1 cellular context compared by ENCODE assay signal in the genomic region with DNA sequence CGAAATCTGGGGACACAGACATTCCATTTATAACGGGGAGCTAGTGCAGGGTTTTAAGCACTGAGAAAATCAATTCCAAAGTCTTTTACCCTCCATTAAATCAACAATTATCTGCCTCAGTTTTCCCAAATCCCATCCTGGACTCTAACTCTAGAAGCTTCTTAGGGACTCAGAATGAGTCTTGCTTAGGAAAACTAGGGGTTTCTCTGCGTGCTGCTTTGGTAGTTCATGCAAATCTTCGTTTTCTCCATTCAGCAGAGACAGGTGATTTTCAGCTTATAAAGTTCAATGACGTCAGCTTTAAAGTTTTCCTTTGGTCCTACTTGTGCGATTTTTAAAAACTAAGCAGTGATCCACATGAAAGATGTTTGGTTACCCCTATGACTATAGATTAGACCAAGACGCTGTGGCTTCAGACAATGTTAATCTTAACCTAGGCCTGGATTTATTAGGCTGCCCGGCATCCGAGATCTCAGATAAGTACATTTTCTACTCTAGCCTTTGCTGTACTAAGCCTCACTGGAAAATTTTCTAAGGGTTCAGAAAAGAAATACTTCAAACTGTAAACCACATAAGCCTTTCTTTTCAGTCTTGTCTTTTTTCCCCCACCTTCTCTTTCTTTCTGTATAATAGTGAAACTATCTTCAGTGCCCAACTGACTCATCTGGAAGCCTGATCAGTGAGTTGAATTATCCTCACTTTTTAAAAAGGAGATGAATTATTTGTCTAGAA.
A peak's percentile ranks its signal among the peaks of the same experiment; 100 is the strongest.
TF ChIP-seq lines count a peak whose summit lies in the region.

No MANE protein-coding gene starts in this region.

TF ChIP-seq in GM12878, 131 proteins besides CTCF, POLR2A, EP300 and RAD21 (continued from another document and continues in another):
- TF ChIP-seq, protein P1, sequence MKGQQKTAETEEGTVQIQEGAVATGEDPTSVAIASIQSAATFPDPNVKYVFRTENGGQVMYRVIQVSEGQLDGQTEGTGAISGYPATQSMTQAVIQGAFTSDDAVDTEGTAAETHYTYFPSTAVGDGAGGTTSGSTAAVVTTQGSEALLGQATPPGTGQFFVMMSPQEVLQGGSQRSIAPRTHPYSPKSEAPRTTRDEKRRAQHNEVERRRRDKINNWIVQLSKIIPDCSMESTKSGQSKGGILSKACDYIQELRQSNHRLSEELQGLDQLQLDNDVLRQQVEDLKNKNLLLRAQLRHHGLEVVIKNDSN (IDR thresholded peaks at IDR 0.05; ENCODE audit: borderline replicate concordance, extremely low read length, insufficient read depth, low read depth, low read length): no peak
- TF ChIP-seq, protein P2, sequence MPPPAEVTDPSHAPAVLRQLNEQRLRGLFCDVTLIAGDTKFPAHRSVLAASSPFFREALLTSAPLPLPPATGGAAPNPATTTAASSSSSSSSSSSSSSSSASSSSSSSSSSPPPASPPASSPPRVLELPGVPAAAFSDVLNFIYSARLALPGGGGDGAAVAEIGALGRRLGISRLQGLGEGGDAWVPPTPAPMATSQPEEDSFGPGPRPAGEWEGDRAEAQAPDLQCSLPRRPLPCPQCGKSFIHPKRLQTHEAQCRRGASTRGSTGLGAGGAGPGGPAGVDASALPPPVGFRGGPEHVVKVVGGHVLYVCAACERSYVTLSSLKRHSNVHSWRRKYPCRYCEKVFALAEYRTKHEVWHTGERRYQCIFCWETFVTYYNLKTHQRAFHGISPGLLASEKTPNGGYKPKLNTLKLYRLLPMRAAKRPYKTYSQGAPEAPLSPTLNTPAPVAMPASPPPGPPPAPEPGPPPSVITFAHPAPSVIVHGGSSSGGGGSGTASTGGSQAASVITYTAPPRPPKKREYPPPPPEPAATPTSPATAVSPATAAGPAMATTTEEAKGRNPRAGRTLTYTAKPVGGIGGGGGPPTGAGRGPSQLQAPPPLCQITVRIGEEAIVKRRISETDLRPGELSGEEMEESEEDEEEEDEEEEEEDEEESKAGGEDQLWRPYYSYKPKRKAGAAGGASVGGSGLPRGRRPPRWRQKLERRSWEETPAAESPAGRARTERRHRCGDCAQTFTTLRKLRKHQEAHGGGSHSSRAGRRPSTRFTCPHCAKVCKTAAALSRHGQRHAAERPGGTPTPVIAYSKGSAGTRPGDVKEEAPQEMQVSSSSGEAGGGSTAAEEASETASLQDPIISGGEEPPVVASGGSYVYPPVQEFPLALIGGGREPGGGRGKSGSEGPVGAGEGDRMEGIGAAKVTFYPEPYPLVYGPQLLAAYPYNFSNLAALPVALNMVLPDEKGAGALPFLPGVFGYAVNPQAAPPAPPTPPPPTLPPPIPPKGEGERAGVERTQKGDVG (CRISPR knock-in tag; IDR thresholded peaks at IDR 0.05): no peak
- TF ChIP-seq, protein P3, sequence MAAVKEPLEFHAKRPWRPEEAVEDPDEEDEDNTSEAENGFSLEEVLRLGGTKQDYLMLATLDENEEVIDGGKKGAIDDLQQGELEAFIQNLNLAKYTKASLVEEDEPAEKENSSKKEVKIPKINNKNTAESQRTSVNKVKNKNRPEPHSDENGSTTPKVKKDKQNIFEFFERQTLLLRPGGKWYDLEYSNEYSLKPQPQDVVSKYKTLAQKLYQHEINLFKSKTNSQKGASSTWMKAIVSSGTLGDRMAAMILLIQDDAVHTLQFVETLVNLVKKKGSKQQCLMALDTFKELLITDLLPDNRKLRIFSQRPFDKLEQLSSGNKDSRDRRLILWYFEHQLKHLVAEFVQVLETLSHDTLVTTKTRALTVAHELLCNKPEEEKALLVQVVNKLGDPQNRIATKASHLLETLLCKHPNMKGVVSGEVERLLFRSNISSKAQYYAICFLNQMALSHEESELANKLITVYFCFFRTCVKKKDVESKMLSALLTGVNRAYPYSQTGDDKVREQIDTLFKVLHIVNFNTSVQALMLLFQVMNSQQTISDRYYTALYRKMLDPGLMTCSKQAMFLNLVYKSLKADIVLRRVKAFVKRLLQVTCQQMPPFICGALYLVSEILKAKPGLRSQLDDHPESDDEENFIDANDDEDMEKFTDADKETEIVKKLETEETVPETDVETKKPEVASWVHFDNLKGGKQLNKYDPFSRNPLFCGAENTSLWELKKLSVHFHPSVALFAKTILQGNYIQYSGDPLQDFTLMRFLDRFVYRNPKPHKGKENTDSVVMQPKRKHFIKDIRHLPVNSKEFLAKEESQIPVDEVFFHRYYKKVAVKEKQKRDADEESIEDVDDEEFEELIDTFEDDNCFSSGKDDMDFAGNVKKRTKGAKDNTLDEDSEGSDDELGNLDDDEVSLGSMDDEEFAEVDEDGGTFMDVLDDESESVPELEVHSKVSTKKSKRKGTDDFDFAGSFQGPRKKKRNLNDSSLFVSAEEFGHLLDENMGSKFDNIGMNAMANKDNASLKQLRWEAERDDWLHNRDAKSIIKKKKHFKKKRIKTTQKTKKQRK (IDR thresholded peaks at IDR 0.05; ENCODE audit: low read depth, low read length): no peak
- TF ChIP-seq PAX5 (IDR thresholded peaks at IDR 0.05; ENCODE audit: borderline replicate concordance, low read depth, low read length) (no peak), BHLHE40 (IDR thresholded peaks at IDR 0.05; ENCODE audit: borderline replicate concordance in 1 of 2, low read depth in 2 of 2, low read length in 1 of 2) (no peak), MTA2 (IDR thresholded peaks at IDR 0.05; ENCODE audit: low read depth) (no peak; the same call in 1 of the 2 replicates), CHD1 (IDR thresholded peaks at IDR 0.05; ENCODE audit: low read depth, low read length) (no peak), YBX1 (IDR thresholded peaks at IDR 0.05) (no peak), STAT1 (conservative IDR thresholded peaks at IDR 0.05) (no peak), CREM (IDR thresholded peaks at IDR 0.05; ENCODE audit: low read depth) (peak; percentile 41; the same call in 1 of the 2 replicates), KDM1A (IDR thresholded peaks at IDR 0.05; ENCODE audit: borderline replicate concordance) (no peak), ESRRA (IDR thresholded peaks at IDR 0.05; ENCODE audit: low read length) (no peak), NFIC (IDR thresholded peaks at IDR 0.05; ENCODE audit: low read depth, low read length) (peak; percentile 87), MYB (IDR thresholded peaks at IDR 0.05; ENCODE audit: borderline replicate concordance, low read depth, low read length) (no peak), SMARCA5 (IDR thresholded peaks at IDR 0.05) (no peak), FOS (IDR thresholded peaks at IDR 0.05; ENCODE audit: borderline replicate concordance, extremely low read depth, insufficient read length) (no peak), SREBF1 (IDR thresholded peaks at IDR 0.05; ENCODE audit: low read length) (no peak), IRF4 (IDR thresholded peaks at IDR 0.05; ENCODE audit: low read depth, low read length) (no peak), TCF3 (IDR thresholded peaks at IDR 0.05; ENCODE audit: borderline replicate concordance, insufficient read depth, low read depth, low read length) (no peak), SPI1 (IDR thresholded peaks at IDR 0.05; ENCODE audit: borderline replicate concordance, insufficient read depth, low read depth, low read length) (no peak)
- TF ChIP-seq, protein P4, sequence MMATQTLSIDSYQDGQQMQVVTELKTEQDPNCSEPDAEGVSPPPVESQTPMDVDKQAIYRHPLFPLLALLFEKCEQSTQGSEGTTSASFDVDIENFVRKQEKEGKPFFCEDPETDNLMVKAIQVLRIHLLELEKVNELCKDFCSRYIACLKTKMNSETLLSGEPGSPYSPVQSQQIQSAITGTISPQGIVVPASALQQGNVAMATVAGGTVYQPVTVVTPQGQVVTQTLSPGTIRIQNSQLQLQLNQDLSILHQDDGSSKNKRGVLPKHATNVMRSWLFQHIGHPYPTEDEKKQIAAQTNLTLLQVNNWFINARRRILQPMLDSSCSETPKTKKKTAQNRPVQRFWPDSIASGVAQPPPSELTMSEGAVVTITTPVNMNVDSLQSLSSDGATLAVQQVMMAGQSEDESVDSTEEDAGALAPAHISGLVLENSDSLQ (IDR thresholded peaks at IDR 0.05): no peak
- TF ChIP-seq, protein P5, sequence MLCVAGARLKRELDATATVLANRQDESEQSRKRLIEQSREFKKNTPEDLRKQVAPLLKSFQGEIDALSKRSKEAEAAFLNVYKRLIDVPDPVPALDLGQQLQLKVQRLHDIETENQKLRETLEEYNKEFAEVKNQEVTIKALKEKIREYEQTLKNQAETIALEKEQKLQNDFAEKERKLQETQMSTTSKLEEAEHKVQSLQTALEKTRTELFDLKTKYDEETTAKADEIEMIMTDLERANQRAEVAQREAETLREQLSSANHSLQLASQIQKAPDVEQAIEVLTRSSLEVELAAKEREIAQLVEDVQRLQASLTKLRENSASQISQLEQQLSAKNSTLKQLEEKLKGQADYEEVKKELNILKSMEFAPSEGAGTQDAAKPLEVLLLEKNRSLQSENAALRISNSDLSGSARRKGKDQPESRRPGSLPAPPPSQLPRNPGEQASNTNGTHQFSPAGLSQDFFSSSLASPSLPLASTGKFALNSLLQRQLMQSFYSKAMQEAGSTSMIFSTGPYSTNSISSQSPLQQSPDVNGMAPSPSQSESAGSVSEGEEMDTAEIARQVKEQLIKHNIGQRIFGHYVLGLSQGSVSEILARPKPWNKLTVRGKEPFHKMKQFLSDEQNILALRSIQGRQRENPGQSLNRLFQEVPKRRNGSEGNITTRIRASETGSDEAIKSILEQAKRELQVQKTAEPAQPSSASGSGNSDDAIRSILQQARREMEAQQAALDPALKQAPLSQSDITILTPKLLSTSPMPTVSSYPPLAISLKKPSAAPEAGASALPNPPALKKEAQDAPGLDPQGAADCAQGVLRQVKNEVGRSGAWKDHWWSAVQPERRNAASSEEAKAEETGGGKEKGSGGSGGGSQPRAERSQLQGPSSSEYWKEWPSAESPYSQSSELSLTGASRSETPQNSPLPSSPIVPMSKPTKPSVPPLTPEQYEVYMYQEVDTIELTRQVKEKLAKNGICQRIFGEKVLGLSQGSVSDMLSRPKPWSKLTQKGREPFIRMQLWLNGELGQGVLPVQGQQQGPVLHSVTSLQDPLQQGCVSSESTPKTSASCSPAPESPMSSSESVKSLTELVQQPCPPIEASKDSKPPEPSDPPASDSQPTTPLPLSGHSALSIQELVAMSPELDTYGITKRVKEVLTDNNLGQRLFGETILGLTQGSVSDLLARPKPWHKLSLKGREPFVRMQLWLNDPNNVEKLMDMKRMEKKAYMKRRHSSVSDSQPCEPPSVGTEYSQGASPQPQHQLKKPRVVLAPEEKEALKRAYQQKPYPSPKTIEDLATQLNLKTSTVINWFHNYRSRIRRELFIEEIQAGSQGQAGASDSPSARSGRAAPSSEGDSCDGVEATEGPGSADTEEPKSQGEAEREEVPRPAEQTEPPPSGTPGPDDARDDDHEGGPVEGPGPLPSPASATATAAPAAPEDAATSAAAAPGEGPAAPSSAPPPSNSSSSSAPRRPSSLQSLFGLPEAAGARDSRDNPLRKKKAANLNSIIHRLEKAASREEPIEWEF (IDR thresholded peaks at IDR 0.05; ENCODE audit: insufficient replicate concordance, low read depth, low read length): no peak
- TF ChIP-seq, protein P6, sequence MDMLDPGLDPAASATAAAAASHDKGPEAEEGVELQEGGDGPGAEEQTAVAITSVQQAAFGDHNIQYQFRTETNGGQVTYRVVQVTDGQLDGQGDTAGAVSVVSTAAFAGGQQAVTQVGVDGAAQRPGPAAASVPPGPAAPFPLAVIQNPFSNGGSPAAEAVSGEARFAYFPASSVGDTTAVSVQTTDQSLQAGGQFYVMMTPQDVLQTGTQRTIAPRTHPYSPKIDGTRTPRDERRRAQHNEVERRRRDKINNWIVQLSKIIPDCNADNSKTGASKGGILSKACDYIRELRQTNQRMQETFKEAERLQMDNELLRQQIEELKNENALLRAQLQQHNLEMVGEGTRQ (IDR thresholded peaks at IDR 0.05; ENCODE audit: borderline replicate concordance, low read depth, low read length): no peak
- TF ChIP-seq, protein P7, sequence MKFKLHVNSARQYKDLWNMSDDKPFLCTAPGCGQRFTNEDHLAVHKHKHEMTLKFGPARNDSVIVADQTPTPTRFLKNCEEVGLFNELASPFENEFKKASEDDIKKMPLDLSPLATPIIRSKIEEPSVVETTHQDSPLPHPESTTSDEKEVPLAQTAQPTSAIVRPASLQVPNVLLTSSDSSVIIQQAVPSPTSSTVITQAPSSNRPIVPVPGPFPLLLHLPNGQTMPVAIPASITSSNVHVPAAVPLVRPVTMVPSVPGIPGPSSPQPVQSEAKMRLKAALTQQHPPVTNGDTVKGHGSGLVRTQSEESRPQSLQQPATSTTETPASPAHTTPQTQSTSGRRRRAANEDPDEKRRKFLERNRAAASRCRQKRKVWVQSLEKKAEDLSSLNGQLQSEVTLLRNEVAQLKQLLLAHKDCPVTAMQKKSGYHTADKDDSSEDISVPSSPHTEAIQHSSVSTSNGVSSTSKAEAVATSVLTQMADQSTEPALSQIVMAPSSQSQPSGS (IDR thresholded peaks at IDR 0.05; ENCODE audit: low read length): peak; percentile 88
- TF ChIP-seq, protein P8, sequence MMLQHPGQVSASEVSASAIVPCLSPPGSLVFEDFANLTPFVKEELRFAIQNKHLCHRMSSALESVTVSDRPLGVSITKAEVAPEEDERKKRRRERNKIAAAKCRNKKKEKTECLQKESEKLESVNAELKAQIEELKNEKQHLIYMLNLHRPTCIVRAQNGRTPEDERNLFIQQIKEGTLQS (IDR thresholded peaks at IDR 0.05; ENCODE audit: borderline replicate concordance, extremely low read depth, low read depth, low read length): no peak
- TF ChIP-seq, protein P9, sequence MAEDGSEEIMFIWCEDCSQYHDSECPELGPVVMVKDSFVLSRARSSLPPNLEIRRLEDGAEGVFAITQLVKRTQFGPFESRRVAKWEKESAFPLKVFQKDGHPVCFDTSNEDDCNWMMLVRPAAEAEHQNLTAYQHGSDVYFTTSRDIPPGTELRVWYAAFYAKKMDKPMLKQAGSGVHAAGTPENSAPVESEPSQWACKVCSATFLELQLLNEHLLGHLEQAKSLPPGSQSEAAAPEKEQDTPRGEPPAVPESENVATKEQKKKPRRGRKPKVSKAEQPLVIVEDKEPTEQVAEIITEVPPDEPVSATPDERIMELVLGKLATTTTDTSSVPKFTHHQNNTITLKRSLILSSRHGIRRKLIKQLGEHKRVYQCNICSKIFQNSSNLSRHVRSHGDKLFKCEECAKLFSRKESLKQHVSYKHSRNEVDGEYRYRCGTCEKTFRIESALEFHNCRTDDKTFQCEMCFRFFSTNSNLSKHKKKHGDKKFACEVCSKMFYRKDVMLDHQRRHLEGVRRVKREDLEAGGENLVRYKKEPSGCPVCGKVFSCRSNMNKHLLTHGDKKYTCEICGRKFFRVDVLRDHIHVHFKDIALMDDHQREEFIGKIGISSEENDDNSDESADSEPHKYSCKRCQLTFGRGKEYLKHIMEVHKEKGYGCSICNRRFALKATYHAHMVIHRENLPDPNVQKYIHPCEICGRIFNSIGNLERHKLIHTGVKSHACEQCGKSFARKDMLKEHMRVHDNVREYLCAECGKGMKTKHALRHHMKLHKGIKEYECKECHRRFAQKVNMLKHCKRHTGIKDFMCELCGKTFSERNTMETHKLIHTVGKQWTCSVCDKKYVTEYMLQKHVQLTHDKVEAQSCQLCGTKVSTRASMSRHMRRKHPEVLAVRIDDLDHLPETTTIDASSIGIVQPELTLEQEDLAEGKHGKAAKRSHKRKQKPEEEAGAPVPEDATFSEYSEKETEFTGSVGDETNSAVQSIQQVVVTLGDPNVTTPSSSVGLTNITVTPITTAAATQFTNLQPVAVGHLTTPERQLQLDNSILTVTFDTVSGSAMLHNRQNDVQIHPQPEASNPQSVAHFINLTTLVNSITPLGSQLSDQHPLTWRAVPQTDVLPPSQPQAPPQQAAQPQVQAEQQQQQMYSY (CRISPR knock-in tag; IDR thresholded peaks at IDR 0.05): no peak
- TF ChIP-seq, protein P10, sequence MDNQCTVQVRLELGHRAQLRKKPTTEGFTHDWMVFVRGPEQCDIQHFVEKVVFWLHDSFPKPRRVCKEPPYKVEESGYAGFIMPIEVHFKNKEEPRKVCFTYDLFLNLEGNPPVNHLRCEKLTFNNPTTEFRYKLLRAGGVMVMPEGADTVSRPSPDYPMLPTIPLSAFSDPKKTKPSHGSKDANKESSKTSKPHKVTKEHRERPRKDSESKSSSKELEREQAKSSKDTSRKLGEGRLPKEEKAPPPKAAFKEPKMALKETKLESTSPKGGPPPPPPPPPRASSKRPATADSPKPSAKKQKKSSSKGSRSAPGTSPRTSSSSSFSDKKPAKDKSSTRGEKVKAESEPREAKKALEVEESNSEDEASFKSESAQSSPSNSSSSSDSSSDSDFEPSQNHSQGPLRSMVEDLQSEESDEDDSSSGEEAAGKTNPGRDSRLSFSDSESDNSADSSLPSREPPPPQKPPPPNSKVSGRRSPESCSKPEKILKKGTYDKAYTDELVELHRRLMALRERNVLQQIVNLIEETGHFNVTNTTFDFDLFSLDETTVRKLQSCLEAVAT (IDR thresholded peaks at IDR 0.05): no peak
